In genomic region chr16:31351937-31352315, GRCh38 we compare ENCODE assay signal across 11 cellular contexts. TPM values are rescaled to one million over a fixed set of nuclear protein-coding genes. Genes with fewer than 3 reads are reported as not detected.
DNase-seq lines count a peak whose midpoint lies in the region; ATAC-seq and TF ChIP-seq lines count a peak whose summit lies in the region.
"Had no signal": no experiment of that assay in that cellular context is flagged by ENCODE, and none has a peak within 500 bp of the region (broad histone marks: within the 10 kb centered on the region; RNA-seq: fewer than 3 reads in every experiment).

No MANE protein-coding gene starts in this region.

- no peaks in the 10 kb centered on the region for H3K4me1 ChIP-seq in mucosa of descending colon (ENCODE audit: low read depth)
- H3K4me1 ChIP-seq: foreskin keratinocyte had no signal

- ATAC-seq in activated CD8-positive, alpha-beta T cell treated with anti-CD3 and anti-CD28 coated beads, Interleukin-2, amount 10 ng/mL, durations not matched to agents 7 days and 5 days = no peak
- peak; percentile 15 for ATAC-seq in mucosa of descending colon
- ATAC-seq: foreskin keratinocyte had no signal

- peaks cover 2% of the 10 kb centered on the region for H3K36me3 Mint-ChIP-seq in activated CD8-positive, alpha-beta T cell treated with anti-CD3 and anti-CD28 coated beads, Interleukin-2, amount 10 ng/mL, durations not matched to agents 7 days and 5 days (ENCODE audit: low read depth)
- no peaks in the 10 kb centered on the region for H3K36me3 Mint-ChIP-seq in HFFc6 (ENCODE audit: low read depth)

- H3K36me3 ChIP-seq in mucosa of descending colon (ENCODE audit: low read depth) = no peaks in the 10 kb centered on the region
- H3K36me3 ChIP-seq: cardiac muscle cell had no signal

- H3K27ac Mint-ChIP-seq in activated CD8-positive, alpha-beta T cell treated with anti-CD3 and anti-CD28 coated beads, Interleukin-2, amount 10 ng/mL, durations not matched to agents 7 days and 5 days = peak overlapping the region; percentile 79
- no peak overlapping the region for H3K27ac Mint-ChIP-seq in HFFc6
- H3K27ac Mint-ChIP-seq: nephron progenitor cell had no signal

- no peaks in the 10 kb centered on the region for H3K9me3 Mint-ChIP-seq in activated CD8-positive, alpha-beta T cell treated with anti-CD3 and anti-CD28 coated beads, Interleukin-2, amount 10 ng/mL, durations not matched to agents 7 days and 5 days (ENCODE audit: insufficient read depth)
- H3K9me3 Mint-ChIP-seq in HFFc6 = no peaks in the 10 kb centered on the region
- H3K9me3 Mint-ChIP-seq: nephron progenitor cell had no signal

- POLR2A ChIA-PET in activated CD8-positive, alpha-beta T cell treated with anti-CD3 and anti-CD28 coated beads, Interleukin-2, amount 10 ng/mL, durations not matched to agents 7 days and 5 days (lab: Charles Lee) = interaction anchor here (1.2 kb wide), 1 partner anchor 547 kb away, joined by 3 read pairs; no protein-coding TSS in a partner anchor

- TF ChIP-seq CTCF in mucosa of descending colon (IDR thresholded peaks at IDR 0.05) (no peak), HFFc6 (IDR thresholded peaks at IDR 0.05) (no peak)

- intact Hi-C loops in mucosa of descending colon (cut with DNase I, micrococcal nuclease) = no loop called here

- H3K9me3 ChIP-seq in mucosa of descending colon = no peaks in the 10 kb centered on the region

- peaks cover 90% of the 10 kb centered on the region for H3K4me1 Mint-ChIP-seq in activated CD8-positive, alpha-beta T cell treated with anti-CD3 and anti-CD28 coated beads, Interleukin-2, amount 10 ng/mL, durations not matched to agents 7 days and 5 days (ENCODE audit: low read depth)
- H3K4me1 Mint-ChIP-seq in HFFc6 (ENCODE audit: low read depth) = peaks cover 14% of the 10 kb centered on the region; the same call in 1 of the 2 replicates

- CTCF ChIA-PET in activated CD8-positive, alpha-beta T cell treated with anti-CD3 and anti-CD28 coated beads, Interleukin-2, amount 10 ng/mL, durations not matched to agents 7 days and 5 days (lab: Charles Lee) = no interaction called here

- DNase-seq in stimulated activated CD4-positive, alpha-beta T cell treated with anti-CD3 and anti-CD28 coated beads, Interleukin-1b, Interleukin-23, amount 100 ng/mL, for 48 hours = peak; percentile 71
- no peak for DNase-seq in stimulated activated CD4-positive, alpha-beta T cell treated with anti-CD3 and anti-CD28 coated beads, Interleukin-4, amount 100 ng/mL, for 4 hours
- DNase-seq in activated CD8-positive, alpha-beta T cell treated with anti-CD3 and anti-CD28 coated beads, Interleukin-2, amount 10 ng/mL, durations not matched to agents 7 days and 5 days = peak; percentile 32
- DNase-seq in mucosa of descending colon (no peak), NCI-H1694 treated with DMSO at 0.1 percent for 48 hours (lab: John Stamatoyannopoulos, UW) (no peak), GM03348 (ENCODE audit: low spot score) (no peak), HFFc6 (no peak), NCI-H2081 treated with DMSO at 0.1 percent for 48 hours (lab: John Stamatoyannopoulos, UW) (no peak)
- DNase-seq: foreskin keratinocyte, nephron progenitor cell had no signal

- H3K4me3 ChIP-seq in mucosa of descending colon = no peak overlapping the region
- H3K4me3 ChIP-seq: cardiac muscle cell had no signal

- H3K4me3 Mint-ChIP-seq in activated CD8-positive, alpha-beta T cell treated with anti-CD3 and anti-CD28 coated beads, Interleukin-2, amount 10 ng/mL, durations not matched to agents 7 days and 5 days = no peak overlapping the region
- H3K4me3 Mint-ChIP-seq in HFFc6 = no peak overlapping the region
- H3K4me3 Mint-ChIP-seq: nephron progenitor cell had no signal

- H3K27me3 Mint-ChIP-seq in activated CD8-positive, alpha-beta T cell treated with anti-CD3 and anti-CD28 coated beads, Interleukin-2, amount 10 ng/mL, durations not matched to agents 7 days and 5 days (ENCODE audit: low read depth) = no peaks in the 10 kb centered on the region
- H3K27me3 Mint-ChIP-seq in HFFc6 (ENCODE audit: insufficient read depth) = peaks cover 3% of the 10 kb centered on the region

RNA-seq across cellular contexts. Expression of gene ITGAX, which starts 3.0 kb away (rescaled TPM):
- total RNA-seq in activated CD8-positive, alpha-beta T cell treated with anti-CD3 and anti-CD28 coated beads, Interleukin-2, amount 10 ng/mL, durations not matched to agents 7 days and 5 days = 10 to 100 TPM; 22.7 to 25.0 TPM
- 1 to 10 TPM; 2.9 to 8.6 (median 3.5) TPM for total RNA-seq in mucosa of descending colon
- total RNA-seq in HFFc6 (2021; fragmentation: NEBNext Ultra II Directional; extraction: Animal tissue kit (Norgen Biotek cat#: 25700)) = not detected
- total RNA-seq: foreskin keratinocyte had no signal

RNA-seq across cellular contexts. Expression of gene ITGAD, which starts 41.2 kb away (rescaled TPM):
- total RNA-seq in activated CD8-positive, alpha-beta T cell treated with anti-CD3 and anti-CD28 coated beads, Interleukin-2, amount 10 ng/mL, durations not matched to agents 7 days and 5 days = under 1 TPM; 0.13 to 0.68 TPM
- under 1 TPM in 1 of 3 donors, not detected in 2; 0.41 TPM for total RNA-seq in mucosa of descending colon
- total RNA-seq in HFFc6 (2021; fragmentation: NEBNext Ultra II Directional; extraction: Animal tissue kit (Norgen Biotek cat#: 25700)) = not detected
- total RNA-seq: cardiac muscle cell, foreskin keratinocyte had no signal

Comparison
In these comparisons a context has a peak if more than half of its experiments do, and no peak if none do; other contexts are left out.
1. DNase-seq: peak in stimulated activated CD4-positive, alpha-beta T cell treated with anti-CD3 and anti-CD28 coated beads, Interleukin-1b, Interleukin-23, amount 100 ng/mL, for 48 hours (single experiment) and activated CD8-positive, alpha-beta T cell treated with anti-CD3 and anti-CD28 coated beads, Interleukin-2, amount 10 ng/mL, durations not matched to agents 7 days and 5 days (single experiment); none in stimulated activated CD4-positive, alpha-beta T cell treated with anti-CD3 and anti-CD28 coated beads, Interleukin-4, amount 100 ng/mL, for 4 hours (0 of 2), mucosa of descending colon (0 of 3), NCI-H1694 treated with DMSO at 0.1 percent for 48 hours (single experiment), GM03348 (single experiment), HFFc6 (single experiment) and NCI-H2081 treated with DMSO at 0.1 percent for 48 hours (single experiment).